8 cellular contexts compared by ENCODE assay signal in the genomic region with DNA sequence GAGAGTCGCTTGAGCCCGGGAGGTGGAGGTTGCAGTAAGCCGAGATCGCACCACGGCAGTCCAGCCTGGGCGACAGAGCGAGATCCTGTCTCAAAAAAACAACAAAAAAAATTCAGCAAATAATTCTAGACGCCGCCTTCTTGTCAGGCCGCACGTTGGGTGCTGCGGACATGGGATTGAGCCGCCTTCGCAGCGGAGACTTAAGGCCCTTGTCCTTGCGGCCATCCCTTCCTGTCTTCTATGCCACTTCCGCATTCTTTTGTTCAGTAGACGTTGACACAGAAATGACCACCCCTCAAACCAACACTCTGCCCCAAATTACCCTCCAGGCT. TPM values are rescaled to one million over a fixed set of nuclear protein-coding genes. Genes with fewer than 3 reads are reported as not detected.
DNase-seq lines count a peak whose midpoint lies in the region; ATAC-seq and TF ChIP-seq lines count a peak whose summit lies in the region.

No MANE protein-coding gene starts in this region.

- H3K4me3 Mint-ChIP-seq in CD4-positive, alpha-beta memory T cell, result peak overlapping the region; percentile 92 to 98 (median 95)
- peak overlapping the region; percentile 84 for H3K4me3 Mint-ChIP-seq in stimulated activated memory B cell treated with anti-CD40 and anti-IgM and Interleukin-4, amounts not matched to agents 10 μg/mL and 1 μg/mL and 100 μg/mL, for 72 hours

- TF ChIP-seq CTCF in foreskin keratinocyte (conservative IDR thresholded peaks at IDR 0.05), result no peak

- no peaks in the 10 kb centered on the region for H3K27me3 ChIP-seq in CD4-positive, alpha-beta memory T cell (ENCODE audit: insufficient read depth, low read length)
- H3K27me3 ChIP-seq in HUES64 (ENCODE audit: insufficient read depth, low read length) (0 out of 2 replicates have a peak, but pooled peaks cover 2% of the 10 kb centered on the region), iPS-15b (ENCODE audit: control insufficient read depth, insufficient read depth, low read length) (peaks cover 5% of the 10 kb centered on the region), foreskin keratinocyte (no peaks in the 10 kb centered on the region)

- no peak for DNase-seq in CD4-positive, alpha-beta memory T cell
- DNase-seq in activated naive CD4-positive, alpha-beta T cell treated with anti-CD3 and anti-CD28 coated beads, Interleukin-2, amount 50 U/mL, for 72 hours (ENCODE audit: low spot score in 2 of 2), result no peak
- DNase-seq in foreskin keratinocyte, result no peak
- DNase-seq in NCI-H187 (lab: John Stamatoyannopoulos, UW), result no peak

- intact Hi-C loops in CD4-positive, alpha-beta memory T cell (cut with micrococcal nuclease), result loop anchor here (1.0 to 5.0 kb wide), 4 partner anchors 15 to 1121 kb away; partner anchors contain the start of genes GPR148, IMP4, MZT2A and PTPN18

- H3K4me1 ChIP-seq in CD4-positive, alpha-beta memory T cell (ENCODE audit: insufficient read depth, low read length), result peaks cover 58% of the 10 kb centered on the region
- H3K4me1 ChIP-seq in HUES64 (ENCODE audit: insufficient read depth, low read length) (peaks cover 21% of the 10 kb centered on the region), iPS-15b (ENCODE audit: control insufficient read depth, insufficient read depth, low read length) (peaks cover 14% of the 10 kb centered on the region), foreskin keratinocyte (no peaks in the 10 kb centered on the region)

- peak overlapping the region; percentile 82 for H3K9ac ChIP-seq in HUES64 (ENCODE audit: low read depth, low read length)
- H3K9ac ChIP-seq in iPS-15b (ENCODE audit: low read depth, low read length), result no peak overlapping the region

- peak overlapping the region; percentile 90 to 98 (median 97) for H3K27ac Mint-ChIP-seq in CD4-positive, alpha-beta memory T cell
- H3K27ac Mint-ChIP-seq in activated naive CD4-positive, alpha-beta T cell treated with anti-CD3 and anti-CD28 coated beads, Interleukin-2, amount 50 U/mL, for 72 hours, result peak overlapping the region; percentile 93 to 97
- H3K27ac Mint-ChIP-seq in stimulated activated memory B cell treated with anti-CD40 and anti-IgM and Interleukin-4, amounts not matched to agents 10 μg/mL and 1 μg/mL and 100 μg/mL, for 72 hours, result peak overlapping the region; percentile 88

- POLR2A ChIA-PET in CD4-positive, alpha-beta memory T cell (lab: Charles Lee; ENCODE audit: partially characterized antibody), result interaction anchor here (0.7 to 5.9 kb wide), 4 partner anchors 16 to 191 kb away, joined by 3 to 89 read pairs (median 6); partner anchors contain the start of genes IMP4, PTPN18 and SMPD4

- ATAC-seq in GM19455 (IDR thresholded peaks at IDR 0.05; ENCODE audit: unreplicated experiment), result peak; percentile 25
- peak in 1 of 2 donors; percentile 23 for ATAC-seq in activated naive CD4-positive, alpha-beta T cell treated with anti-CD3 and anti-CD28 coated beads, Interleukin-2, amount 50 U/mL, for 72 hours
- ATAC-seq in stimulated activated memory B cell treated with anti-CD40 and anti-IgM and Interleukin-4, amounts not matched to agents 10 μg/mL and 1 μg/mL and 100 μg/mL, for 72 hours, result peak; percentile 42
- no peak for ATAC-seq in foreskin keratinocyte

- 63% methylated on average over 18 of the region's 18 CpGs for WGBS in HUES64

- H3K27ac ChIP-seq in CD4-positive, alpha-beta memory T cell (ENCODE audit: low read depth, low read length), result peak overlapping the region; percentile 57
- H3K27ac ChIP-seq in HUES64 (ENCODE audit: low read depth, low read length), result no peak overlapping the region
- H3K27ac ChIP-seq in foreskin keratinocyte, result no peak overlapping the region

- H3K9me3 ChIP-seq in CD4-positive, alpha-beta memory T cell (ENCODE audit: control insufficient read depth in 1 of 2, low read length in 2 of 2), result no peaks in the 10 kb centered on the region
- H3K9me3 ChIP-seq in HUES64 (ENCODE audit: insufficient read depth, low read depth, low read length), result no peaks in the 10 kb centered on the region
- H3K9me3 ChIP-seq in iPS-15b (ENCODE audit: control insufficient read depth, insufficient read depth, low read length), result no peaks in the 10 kb centered on the region

- peaks cover 46 to 68% (median 58%) of the 10 kb centered on the region in 4 donors for H3K4me1 Mint-ChIP-seq in CD4-positive, alpha-beta memory T cell
- peaks cover 64% of the 10 kb centered on the region for H3K4me1 Mint-ChIP-seq in stimulated activated memory B cell treated with anti-CD40 and anti-IgM and Interleukin-4, amounts not matched to agents 10 μg/mL and 1 μg/mL and 100 μg/mL, for 72 hours

- H3K9me3 Mint-ChIP-seq in CD4-positive, alpha-beta memory T cell, result no peaks in the 10 kb centered on the region
- peaks cover 0 to 6% of the 10 kb centered on the region in 2 donors for H3K9me3 Mint-ChIP-seq in activated naive CD4-positive, alpha-beta T cell treated with anti-CD3 and anti-CD28 coated beads, Interleukin-2, amount 50 U/mL, for 72 hours
- no peaks in the 10 kb centered on the region for H3K9me3 Mint-ChIP-seq in stimulated activated memory B cell treated with anti-CD40 and anti-IgM and Interleukin-4, amounts not matched to agents 10 μg/mL and 1 μg/mL and 100 μg/mL, for 72 hours

- H3K27me3 Mint-ChIP-seq in CD4-positive, alpha-beta memory T cell, result no peaks in the 10 kb centered on the region
- no peaks in the 10 kb centered on the region for H3K27me3 Mint-ChIP-seq in stimulated activated memory B cell treated with anti-CD40 and anti-IgM and Interleukin-4, amounts not matched to agents 10 μg/mL and 1 μg/mL and 100 μg/mL, for 72 hours

- CTCF ChIA-PET in CD4-positive, alpha-beta memory T cell (lab: Charles Lee; ENCODE audit: partially characterized antibody), result interaction anchor here (2.7 to 3.9 kb wide), 2 partner anchors 30 to 35 kb away, joined by 8 to 22 read pairs; partner anchors contain the start of gene IMP4

- peak overlapping the region; percentile 77 to 88 for H3K4me3 ChIP-seq in CD4-positive, alpha-beta memory T cell (ENCODE audit: low read length in 2 of 2)
- H3K4me3 ChIP-seq in HUES64 (ENCODE audit: low read length) (peak overlapping the region; percentile 80), iPS-15b (ENCODE audit: low read depth, low read length) (peak overlapping the region; percentile 77)

- H3K36me3 Mint-ChIP-seq in CD4-positive, alpha-beta memory T cell, result peaks cover 9 to 24% of the 10 kb centered on the region in 2 donors
- H3K36me3 Mint-ChIP-seq in activated naive CD4-positive, alpha-beta T cell treated with anti-CD3 and anti-CD28 coated beads, Interleukin-2, amount 50 U/mL, for 72 hours, result peaks cover 28 to 60% of the 10 kb centered on the region in 2 donors
- H3K36me3 Mint-ChIP-seq in stimulated activated memory B cell treated with anti-CD40 and anti-IgM and Interleukin-4, amounts not matched to agents 10 μg/mL and 1 μg/mL and 100 μg/mL, for 72 hours, result peaks cover 30% of the 10 kb centered on the region

- H3K36me3 ChIP-seq in CD4-positive, alpha-beta memory T cell (ENCODE audit: insufficient read depth, low read length), result no peaks in the 10 kb centered on the region
- H3K36me3 ChIP-seq in HUES64 (ENCODE audit: insufficient read depth, low read length) (peaks cover 5% of the 10 kb centered on the region; the same call in 1 of the 2 replicates), iPS-15b (ENCODE audit: control insufficient read depth, insufficient read depth, low read length) (no peaks in the 10 kb centered on the region)

RNA-seq across cellular contexts. Expression of gene PTPN18, which starts 15.8 kb away (rescaled TPM):
- total RNA-seq in CD4-positive, alpha-beta memory T cell, result 10 to 100 TPM; 54.9 to 67.2 TPM
- polyA plus RNA-seq in CD4-positive, alpha-beta memory T cell, result 10 to 100 TPM; 30.9 to 66.1 TPM
- polyA plus RNA-seq in HUES64 (2013, experiment 1 of 2), result 5.7 TPM
- polyA plus RNA-seq in HUES64 (2013, experiment 2 of 2), result 9.7 TPM
- 10 to 100 TPM; 28.3 to 62.1 TPM for total RNA-seq in activated naive CD4-positive, alpha-beta T cell treated with anti-CD3 and anti-CD28 coated beads, Interleukin-2, amount 50 U/mL, for 72 hours
- 16.3 and 18.8 TPM in 2 replicates for total RNA-seq in foreskin keratinocyte
- polyA plus RNA-seq in foreskin keratinocyte, result 14.4 and 14.6 TPM in 2 replicates

RNA-seq across cellular contexts. Expression of gene IMP4, which starts 29.0 kb away (rescaled TPM):
- total RNA-seq in CD4-positive, alpha-beta memory T cell, result 10 to 100 TPM; 72.6 to 73.9 TPM
- 10 to 100 TPM; 92.8 to 96.7 TPM for polyA plus RNA-seq in CD4-positive, alpha-beta memory T cell
- polyA plus RNA-seq in HUES64 (2013, experiment 1 of 2), result 70.9 TPM
- polyA plus RNA-seq in HUES64 (2013, experiment 2 of 2), result 74.4 TPM
- total RNA-seq in activated naive CD4-positive, alpha-beta T cell treated with anti-CD3 and anti-CD28 coated beads, Interleukin-2, amount 50 U/mL, for 72 hours, result 100 to 1,000 TPM in 1 of 2 donors, 10 to 100 TPM in 1; 91.0 to 106 TPM
- 107 and 120 TPM in 2 replicates for total RNA-seq in foreskin keratinocyte
- polyA plus RNA-seq in foreskin keratinocyte, result 135 and 142 TPM in 2 replicates
